ENCODE assay signal across 9 cellular contexts in genomic region chr14:69877492-69877891, GRCh38. TPM values are rescaled to one million over a fixed set of nuclear protein-coding genes. Genes with fewer than 3 reads are reported as not detected.
DNase-seq lines count a peak whose midpoint lies in the region; ATAC-seq and TF ChIP-seq lines count a peak whose summit lies in the region.
"Had no signal": no experiment of that assay in that cellular context is flagged by ENCODE, and none has a peak within 500 bp of the region (broad histone marks: within the 10 kb centered on the region; RNA-seq: fewer than 3 reads in every experiment).

No MANE protein-coding gene starts in this region.

- no peak overlapping the region for H3K27ac Mint-ChIP-seq in activated CD4-positive, alpha-beta T cell treated with anti-CD3 and anti-CD28 coated beads, Interleukin-2, amount 10 ng/mL, durations not matched to agents 24 days and 14 days
- H3K27ac Mint-ChIP-seq: dendritic cell treated with granulocyte-macrophage colony-stimulating factor and Interleukin-4, amounts not matched to agents 40 ng/mL and 50 ng/mL, for 4 days had no signal

- H3K4me1 ChIP-seq in prostate gland (replicated peaks), result no peaks in the 10 kb centered on the region

- no peaks in the 10 kb centered on the region for H3K4me1 Mint-ChIP-seq in activated CD4-positive, alpha-beta T cell treated with anti-CD3 and anti-CD28 coated beads, Interleukin-2, amount 10 ng/mL, durations not matched to agents 24 days and 14 days

- intact Hi-C loops in prostate gland (cut with DNase I), result loop anchor here (2.0 kb wide), 1 partner anchor 151 kb away; no protein-coding TSS in a partner anchor
- intact Hi-C loops in activated CD4-positive, alpha-beta T cell treated with anti-CD3 and anti-CD28 coated beads, Interleukin-2, amount 10 ng/mL, durations not matched to agents 24 days and 14 days (cut with micrococcal nuclease), result loop anchor here (5.0 kb wide), 1 partner anchor 150 kb away; no protein-coding TSS in a partner anchor

- 34% methylated on average over 2 of the region's 2 CpGs for WGBS in prostate gland

- H3K4me3 ChIP-seq in prostate gland, result no peak overlapping the region

- H3K36me3 Mint-ChIP-seq in activated CD4-positive, alpha-beta T cell treated with anti-CD3 and anti-CD28 coated beads, Interleukin-2, amount 10 ng/mL, durations not matched to agents 24 days and 14 days (ENCODE audit: low read depth), result no peaks in the 10 kb centered on the region

- DNase-seq in NCI-H2196 (lab: John Stamatoyannopoulos, UW; ENCODE audit: unreplicated experiment), result peak; percentile 70
- DNase-seq in dermis blood vessel endothelial cell, result peak; percentile 49
- no peak for DNase-seq in prostate gland (ENCODE audit: low spot score)
- no peak for DNase-seq in activated CD4-positive, alpha-beta T cell treated with anti-CD3 and anti-CD28 coated beads, Interleukin-2, amount 10 ng/mL, durations not matched to agents 24 days and 14 days
- no peak for DNase-seq in dedifferentiated amniotic fluid mesenchymal stem cell (ENCODE audit: extremely low spot score)

- H3K27me3 Mint-ChIP-seq in activated CD4-positive, alpha-beta T cell treated with anti-CD3 and anti-CD28 coated beads, Interleukin-2, amount 10 ng/mL, durations not matched to agents 24 days and 14 days, result peaks cover 50% of the 10 kb centered on the region

- H3K27ac ChIP-seq in prostate gland, result no peak overlapping the region

- ATAC-seq in HG02610 (IDR thresholded peaks at IDR 0.05; ENCODE audit: unreplicated experiment), result no peak
- no peak for ATAC-seq in GM19328 (IDR thresholded peaks at IDR 0.05; ENCODE audit: unreplicated experiment)

- no peaks in the 10 kb centered on the region for H3K9me3 ChIP-seq in prostate gland

- H3K36me3 ChIP-seq in prostate gland, result no peaks in the 10 kb centered on the region

- H3K27me3 ChIP-seq in prostate gland (replicated peaks; ENCODE audit: insufficient read depth), result peaks cover 9% of the 10 kb centered on the region

- no peak overlapping the region for H3K4me3 Mint-ChIP-seq in activated CD4-positive, alpha-beta T cell treated with anti-CD3 and anti-CD28 coated beads, Interleukin-2, amount 10 ng/mL, durations not matched to agents 24 days and 14 days
- H3K4me3 Mint-ChIP-seq: dendritic cell treated with granulocyte-macrophage colony-stimulating factor and Interleukin-4, amounts not matched to agents 40 ng/mL and 50 ng/mL, for 4 days had no signal

- no peaks in the 10 kb centered on the region for H3K9me3 Mint-ChIP-seq in activated CD4-positive, alpha-beta T cell treated with anti-CD3 and anti-CD28 coated beads, Interleukin-2, amount 10 ng/mL, durations not matched to agents 24 days and 14 days
- H3K9me3 Mint-ChIP-seq: dendritic cell treated with granulocyte-macrophage colony-stimulating factor and Interleukin-4, amounts not matched to agents 40 ng/mL and 50 ng/mL, for 4 days had no signal

- TF ChIP-seq CTCF in GM12874 (IDR thresholded peaks at IDR 0.05; ENCODE audit: insufficient read depth, low read depth, low read length), result peak; percentile 47; the same call in 1 of the 2 replicates
- TF ChIP-seq CTCF in prostate gland (IDR thresholded peaks at IDR 0.05), result peak; percentile 10 to 47 (median 36)

- TF ChIP-seq POLR2A in prostate gland (IDR thresholded peaks at IDR 0.05), result no peak

RNA-seq across cellular contexts. Expression of gene SMOC1, which starts 1.7 kb away (rescaled TPM):
- total RNA-seq in dermis blood vessel endothelial cell (1.0 and 3.1 TPM in 2 replicates), prostate gland (100 to 1,000 TPM in 1 of 2 donors, 1 to 10 TPM in 1; 3.7 to 187 TPM)
- total RNA-seq in activated CD4-positive, alpha-beta T cell treated with anti-CD3 and anti-CD28 coated beads, Interleukin-2, amount 10 ng/mL, durations not matched to agents 24 days and 14 days, result not detected in 2 replicates

Comparison
In these comparisons a context has a peak if more than half of its experiments do, and no peak if none do; other contexts are left out.
1. DNase-seq: peak in NCI-H2196 (single experiment) and dermis blood vessel endothelial cell (single experiment); none in prostate gland (single experiment), activated CD4-positive, alpha-beta T cell treated with anti-CD3 and anti-CD28 coated beads, Interleukin-2, amount 10 ng/mL, durations not matched to agents 24 days and 14 days (single experiment) and dedifferentiated amniotic fluid mesenchymal stem cell (single experiment).